ENCODE assay signal across 8 cellular contexts in genomic region chr13:38848360-38848759, GRCh38.
"Had no signal": no experiment of that assay in that cellular context is flagged by ENCODE, and none has a peak within 500 bp of the region (broad histone marks: within the 10 kb centered on the region; RNA-seq: fewer than 3 reads in every experiment).

No MANE protein-coding gene starts in this region.

- DNase-seq: GM23248, GOT3, H7, HFFc6, IMR-90 had no signal

- H3K4me1 ChIP-seq: HAP-1 had no signal

- H3K27ac ChIP-seq: GM23248, HL-60 had no signal

- ATAC-seq: HCT116 had no signal

- H3K4me3 ChIP-seq: GM23248, HAP-1 had no signal

- H3K9ac ChIP-seq: GM23248 had no signal

- H3K36me3 ChIP-seq: HAP-1 had no signal

- H3K9me3 ChIP-seq: HAP-1 had no signal
